Comparison of ENCODE assay signal across 1 cellular context in genomic region chr1:213393860-213394259, GRCh38.
A peak's percentile ranks its signal among the peaks of the same experiment; 100 is the strongest.
TF ChIP-seq lines count a peak whose summit lies in the region.

No MANE protein-coding gene starts in this region.

TF ChIP-seq in HepG2, 621 proteins besides CTCF, POLR2A, EP300 and RAD21 (continued from another document and continues in another):
- no peak for TF ChIP-seq ZBED4 (CRISPR knock-in tag; IDR thresholded peaks at IDR 0.05; ENCODE audit: borderline replicate concordance)
- TF ChIP-seq ARHGAP35 (CRISPR knock-in tag; IDR thresholded peaks at IDR 0.05; ENCODE audit: borderline replicate concordance): no peak
- no peak for TF ChIP-seq TCF7 (IDR thresholded peaks at IDR 0.05; ENCODE audit: low read depth)
- TF ChIP-seq ZBTB34 (CRISPR knock-in tag; IDR thresholded peaks at IDR 0.05): no peak
- no peak for TF ChIP-seq PLSCR1 (CRISPR knock-in tag; IDR thresholded peaks at IDR 0.05; ENCODE audit: borderline replicate concordance)
- no peak for TF ChIP-seq GMEB2 (CRISPR knock-in tag; IDR thresholded peaks at IDR 0.05; ENCODE audit: low read depth)
- no peak for TF ChIP-seq ATF7-NPFF (CRISPR knock-in tag; IDR thresholded peaks at IDR 0.05; ENCODE audit: low read depth)
- TF ChIP-seq UBTF (CRISPR knock-in tag; IDR thresholded peaks at IDR 0.05): no peak; the same call in 1 of the 2 replicates
- no peak for TF ChIP-seq CENPBD1 (CRISPR knock-in tag; IDR thresholded peaks at IDR 0.05; ENCODE audit: borderline replicate concordance, low read depth)
- no peak for TF ChIP-seq ZNF800 (CRISPR knock-in tag; IDR thresholded peaks at IDR 0.05)
- TF ChIP-seq ATM (IDR thresholded peaks at IDR 0.05; ENCODE audit: borderline replicate concordance): no peak
- TF ChIP-seq GLI4 (CRISPR knock-in tag; IDR thresholded peaks at IDR 0.05; ENCODE audit: borderline replicate concordance): no peak
- TF ChIP-seq SP140L (CRISPR knock-in tag; IDR thresholded peaks at IDR 0.05; ENCODE audit: borderline replicate concordance): no peak
- TF ChIP-seq ZNF225 (CRISPR knock-in tag; IDR thresholded peaks at IDR 0.05): no peak; the same call in 1 of the 2 replicates
- peak; percentile 33; the same call in 1 of the 2 replicates for TF ChIP-seq ZSCAN21 (CRISPR knock-in tag; IDR thresholded peaks at IDR 0.05; ENCODE audit: borderline replicate concordance)
- TF ChIP-seq ZNF264 (CRISPR knock-in tag; IDR thresholded peaks at IDR 0.05): peak; percentile 64; the same call in 1 of the 2 replicates
- TF ChIP-seq ZNF614 (CRISPR knock-in tag; IDR thresholded peaks at IDR 0.05; ENCODE audit: borderline replicate concordance): no peak
- TF ChIP-seq SNRNP70 (IDR thresholded peaks at IDR 0.05; ENCODE audit: low read depth, low read length): no peak
- TF ChIP-seq CCDC6 (CRISPR knock-in tag; IDR thresholded peaks at IDR 0.05): no peak
- no peak for TF ChIP-seq PBX3 (CRISPR knock-in tag; IDR thresholded peaks at IDR 0.05; ENCODE audit: borderline replicate concordance)
- 0 out of 2 replicates have a peak, but pooled peaks have one; percentile 12 for TF ChIP-seq GABPB1 (CRISPR knock-in tag; IDR thresholded peaks at IDR 0.05)
- no peak for TF ChIP-seq TRIM22 (IDR thresholded peaks at IDR 0.05)
- TF ChIP-seq ZNF749 (CRISPR knock-in tag; IDR thresholded peaks at IDR 0.05; ENCODE audit: borderline replicate concordance): no peak
- no peak for TF ChIP-seq HOXA7 (CRISPR knock-in tag; IDR thresholded peaks at IDR 0.05)
- TF ChIP-seq TERF1 (CRISPR knock-in tag; IDR thresholded peaks at IDR 0.05): no peak
- no peak for TF ChIP-seq ZNF451 (CRISPR knock-in tag; IDR thresholded peaks at IDR 0.05)
- no peak for TF ChIP-seq ZNF530 (CRISPR knock-in tag; IDR thresholded peaks at IDR 0.05; ENCODE audit: low read depth)
- TF ChIP-seq ZNF30 (CRISPR knock-in tag; IDR thresholded peaks at IDR 0.05): no peak
- no peak for TF ChIP-seq KLF12 (CRISPR knock-in tag; IDR thresholded peaks at IDR 0.05; ENCODE audit: borderline replicate concordance)
- TF ChIP-seq NR2F2 (IDR thresholded peaks at IDR 0.05; ENCODE audit: borderline replicate concordance, low read depth): 0 out of 2 replicates have a peak, but pooled peaks have one; percentile 29
- TF ChIP-seq RFXANK (CRISPR knock-in tag; IDR thresholded peaks at IDR 0.05): no peak
- no peak for TF ChIP-seq KDM5A (IDR thresholded peaks at IDR 0.05; ENCODE audit: borderline replicate concordance, low read length)
- no peak for TF ChIP-seq U2AF2 (IDR thresholded peaks at IDR 0.05; ENCODE audit: low read depth, low read length)
- TF ChIP-seq ZNF513 (CRISPR knock-in tag; conservative IDR thresholded peaks at IDR 0.05): no peak
- TF ChIP-seq DNMT1 (CRISPR knock-in tag; IDR thresholded peaks at IDR 0.05): no peak
- no peak for TF ChIP-seq MAFF (IDR thresholded peaks at IDR 0.05; ENCODE audit: low read depth, low read length)
- TF ChIP-seq THRA (CRISPR knock-in tag; IDR thresholded peaks at IDR 0.05; ENCODE audit: borderline replicate concordance): peak; percentile 73; the same call in 1 of the 2 replicates
- TF ChIP-seq BATF2 (CRISPR knock-in tag; IDR thresholded peaks at IDR 0.05): no peak
- no peak for TF ChIP-seq NFIC (IDR thresholded peaks at IDR 0.05; ENCODE audit: low read length)
- TF ChIP-seq SRSF4 (IDR thresholded peaks at IDR 0.05; ENCODE audit: low read depth, low read length, poor library complexity, severe bottlenecking): no peak
